ENCODE assay signal across 24 cellular contexts in the genomic region with DNA sequence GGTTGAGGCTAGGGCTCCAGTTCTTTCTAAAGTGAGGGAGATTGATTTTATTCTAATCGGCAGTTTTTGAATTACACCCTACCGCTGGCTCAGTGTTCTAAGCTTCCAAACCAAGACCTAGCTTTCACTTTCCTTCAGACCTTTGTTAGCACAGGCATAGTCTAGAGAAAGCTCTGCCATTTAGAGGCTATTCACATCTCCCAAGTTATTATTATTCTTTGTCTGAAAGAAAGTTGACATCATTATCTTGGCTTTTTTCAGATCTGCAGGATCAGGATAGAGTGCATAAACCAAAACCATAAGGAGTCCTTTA.
"Had no signal": no experiment of that assay in that cellular context is flagged by ENCODE, and none has a peak within 500 bp of the region (broad histone marks: within the 10 kb centered on the region; RNA-seq: fewer than 3 reads in every experiment).

No MANE protein-coding gene starts in this region.

- H3K27ac Mint-ChIP-seq: activated CD4-positive, alpha-beta T cell treated with anti-CD3 and anti-CD28 coated beads, Interleukin-2, amount 10 ng/mL, durations not matched to agents 24 days and 14 days; activated CD8-positive, alpha-beta T cell treated with anti-CD3 and anti-CD28 coated beads for 36 hours; activated naive CD4-positive, alpha-beta T cell treated with anti-CD3 and anti-CD28 coated beads, Interleukin-2, amount 50 U/mL, for 72 hours; activated naive CD8-positive, alpha-beta T cell treated with anti-CD3 and anti-CD28 coated beads, Interleukin-2, amount 50 U/mL, for 24 hours; activated T-helper 2 cell treated with anti-CD3 and anti-CD28 coated beads, Interferon-gamma antibody, Interleukin-2, Interleukin-4, amounts not matched to agents 10 μg/mL and 5 μg/mL and 100 μg/mL, durations not matched to agents 14 hours and 24 hours and 36 hours; brain had no signal

- H3K4me1 Mint-ChIP-seq: activated CD4-positive, alpha-beta T cell treated with anti-CD3 and anti-CD28 coated beads, Interleukin-2, amount 10 ng/mL, durations not matched to agents 24 days and 14 days; activated naive CD8-positive, alpha-beta T cell treated with anti-CD3 and anti-CD28 coated beads, Interleukin-2, amount 50 U/mL, for 24 hours; brain had no signal

- H3K36me3 Mint-ChIP-seq: activated naive CD4-positive, alpha-beta T cell treated with anti-CD3 and anti-CD28 coated beads, Interleukin-2, amount 50 U/mL, for 72 hours had no signal

- H3K27me3 Mint-ChIP-seq: activated CD4-positive, alpha-beta T cell treated with anti-CD3 and anti-CD28 coated beads, Interleukin-2, amount 10 ng/mL, durations not matched to agents 24 days and 14 days; activated CD8-positive, alpha-beta T cell treated with anti-CD3 and anti-CD28 coated beads for 36 hours; activated naive CD8-positive, alpha-beta T cell treated with anti-CD3 and anti-CD28 coated beads, Interleukin-2, amount 50 U/mL, for 24 hours; brain had no signal

- H3K4me3 Mint-ChIP-seq: activated CD4-positive, alpha-beta T cell treated with anti-CD3 and anti-CD28 coated beads, Interleukin-2, amount 10 ng/mL, durations not matched to agents 24 days and 14 days; activated CD8-positive, alpha-beta T cell treated with anti-CD3 and anti-CD28 coated beads for 36 hours; activated naive CD8-positive, alpha-beta T cell treated with anti-CD3 and anti-CD28 coated beads, Interleukin-2, amount 50 U/mL, for 24 hours; brain had no signal

- FAIRE-seq: bronchial epithelial cell, TTC549 had no signal

- DNase-seq: activated CD4-positive, alpha-beta T cell treated with anti-CD3 and anti-CD28 coated beads, Interleukin-2, amount 10 ng/mL, durations not matched to agents 24 days and 14 days; activated CD4-positive, alpha-beta T cell treated with anti-CD3 and anti-CD28 coated beads, Interleukin-2, amount 50 U/mL, for 4 hours; activated CD8-positive, alpha-beta T cell treated with anti-CD3 and anti-CD28 coated beads for 36 hours; activated gamma-delta T cell; activated naive CD4-positive, alpha-beta T cell treated with Interleukin-2 at 50 U/mL for 16 hours; activated naive CD8-positive, alpha-beta T cell treated with anti-CD3 and anti-CD28 coated beads, Interleukin-2, amount 50 U/mL, for 24 hours; activated T-cell treated with anti-CD3 and anti-CD28 coated beads, Interleukin-2, amount 50 U/mL, for 1 hour; anterior cingulate cortex; caudate nucleus; cerebellar nuclear complex; NCI-H1105; NCI-H1417 treated with DMSO at 0.1 percent for 48 hours; NCI-H187 treated with DMSO at 0.1 percent for 48 hours; NCI-H2081 treated with DMSO at 0.1 percent for 48 hours; NCI-H345; NCI-H524 treated with DMSO at 0.1 percent for 48 hours; NK-92 treated with Interleukin-12 subunit alpha and Interleukin-12 subunit beta, amount 100 ng/mL, for 24 hours; OCI-M1; Right ventricle myocardium superior had no signal

- ATAC-seq: activated CD8-positive, alpha-beta T cell treated with anti-CD3 and anti-CD28 coated beads for 36 hours; activated naive CD4-positive, alpha-beta T cell treated with anti-CD3 and anti-CD28 coated beads, Interleukin-2, amount 50 U/mL, for 72 hours; activated naive CD8-positive, alpha-beta T cell treated with anti-CD3 and anti-CD28 coated beads, Interleukin-2, amount 50 U/mL, for 24 hours had no signal

- H3K9me3 Mint-ChIP-seq: activated CD4-positive, alpha-beta T cell treated with anti-CD3 and anti-CD28 coated beads, Interleukin-2, amount 10 ng/mL, durations not matched to agents 24 days and 14 days; activated naive CD8-positive, alpha-beta T cell treated with anti-CD3 and anti-CD28 coated beads, Interleukin-2, amount 50 U/mL, for 24 hours had no signal
